ENCODE assay signal across 10 cellular contexts in genomic region chr22:31829505-31829904, GRCh38.
DNase-seq lines count a peak whose midpoint lies in the region; ATAC-seq lines count a peak whose summit lies in the region.
"Had no signal": no experiment of that assay in that cellular context is flagged by ENCODE, and none has a peak within 500 bp of the region (broad histone marks: within the 10 kb centered on the region; RNA-seq: fewer than 3 reads in every experiment).

No MANE protein-coding gene starts in this region.

- no peaks in the 10 kb centered on the region for H3K9me3 Mint-ChIP-seq in activated naive CD4-positive, alpha-beta T cell treated with anti-CD3 and anti-CD28 coated beads, Interleukin-2, amount 10 ng/mL, durations not matched to agents 7 days and 5 days
- no peaks in the 10 kb centered on the region for H3K9me3 Mint-ChIP-seq in memory B cell
- H3K9me3 Mint-ChIP-seq: neural crest cell had no signal

- H3K36me3 Mint-ChIP-seq in activated naive CD4-positive, alpha-beta T cell treated with anti-CD3 and anti-CD28 coated beads, Interleukin-2, amount 10 ng/mL, durations not matched to agents 7 days and 5 days: peaks cover 39% of the 10 kb centered on the region
- peaks cover 38% of the 10 kb centered on the region for H3K36me3 Mint-ChIP-seq in memory B cell

- peaks cover 29% of the 10 kb centered on the region for H3K4me1 Mint-ChIP-seq in activated naive CD4-positive, alpha-beta T cell treated with anti-CD3 and anti-CD28 coated beads, Interleukin-2, amount 10 ng/mL, durations not matched to agents 7 days and 5 days
- H3K4me1 Mint-ChIP-seq in memory B cell: peaks cover 15% of the 10 kb centered on the region

- no peak overlapping the region for H3K4me3 Mint-ChIP-seq in activated naive CD4-positive, alpha-beta T cell treated with anti-CD3 and anti-CD28 coated beads, Interleukin-2, amount 10 ng/mL, durations not matched to agents 7 days and 5 days
- no peak overlapping the region for H3K4me3 Mint-ChIP-seq in memory B cell
- H3K4me3 Mint-ChIP-seq: neural crest cell had no signal

- no peak overlapping the region for H3K27ac ChIP-seq in substantia nigra (ENCODE audit: low read depth, low read length, poor library complexity, severe bottlenecking)
- H3K27ac ChIP-seq: KMS-11 had no signal

- ATAC-seq in memory B cell (ENCODE audit: low read depth): no peak
- no peak for ATAC-seq in HG03175 (IDR thresholded peaks at IDR 0.05; ENCODE audit: unreplicated experiment)

- CTCF ChIA-PET in activated naive CD4-positive, alpha-beta T cell treated with anti-CD3 and anti-CD28 coated beads, Interleukin-2, amount 10 ng/mL, durations not matched to agents 7 days and 5 days (lab: Charles Lee): no interaction called here

- peak overlapping the region; percentile 6 for H3K27ac Mint-ChIP-seq in activated naive CD4-positive, alpha-beta T cell treated with anti-CD3 and anti-CD28 coated beads, Interleukin-2, amount 10 ng/mL, durations not matched to agents 7 days and 5 days
- H3K27ac Mint-ChIP-seq in memory B cell: peak overlapping the region; percentile 45

- DNase-seq in DMS53 treated with DMSO at 0.1 percent for 48 hours (lab: John Stamatoyannopoulos, UW; ENCODE audit: unreplicated experiment): peak; percentile 42
- DNase-seq in NCI-H146 (lab: John Stamatoyannopoulos, UW): peak; percentile 47
- peak; percentile 24 for DNase-seq in activated naive CD4-positive, alpha-beta T cell treated with anti-CD3 and anti-CD28 coated beads, Interleukin-2, amount 10 ng/mL, durations not matched to agents 7 days and 5 days
- no peak for DNase-seq in memory B cell (ENCODE audit: low spot score in 2 of 2)
- DNase-seq in UCSD-AML1 (lab: John Stamatoyannopoulos, UW; ENCODE audit: unreplicated experiment): no peak
- DNase-seq in substantia nigra (lab: John Stamatoyannopoulos, UW): no peak
- DNase-seq in NCI-H526 (lab: John Stamatoyannopoulos, UW): no peak

- no peaks in the 10 kb centered on the region for H3K27me3 Mint-ChIP-seq in activated naive CD4-positive, alpha-beta T cell treated with anti-CD3 and anti-CD28 coated beads, Interleukin-2, amount 10 ng/mL, durations not matched to agents 7 days and 5 days
- no peaks in the 10 kb centered on the region for H3K27me3 Mint-ChIP-seq in memory B cell

Comparison
In these comparisons a context has a peak if more than half of its experiments do, and no peak if none do; other contexts are left out.
1. DNase-seq: peak in DMS53 treated with DMSO at 0.1 percent for 48 hours (single experiment), NCI-H146 (single experiment) and activated naive CD4-positive, alpha-beta T cell treated with anti-CD3 and anti-CD28 coated beads, Interleukin-2, amount 10 ng/mL, durations not matched to agents 7 days and 5 days (single experiment); none in memory B cell (0 of 2), UCSD-AML1 (single experiment), substantia nigra (0 of 49) and NCI-H526 (0 of 2).